In the genomic region with DNA sequence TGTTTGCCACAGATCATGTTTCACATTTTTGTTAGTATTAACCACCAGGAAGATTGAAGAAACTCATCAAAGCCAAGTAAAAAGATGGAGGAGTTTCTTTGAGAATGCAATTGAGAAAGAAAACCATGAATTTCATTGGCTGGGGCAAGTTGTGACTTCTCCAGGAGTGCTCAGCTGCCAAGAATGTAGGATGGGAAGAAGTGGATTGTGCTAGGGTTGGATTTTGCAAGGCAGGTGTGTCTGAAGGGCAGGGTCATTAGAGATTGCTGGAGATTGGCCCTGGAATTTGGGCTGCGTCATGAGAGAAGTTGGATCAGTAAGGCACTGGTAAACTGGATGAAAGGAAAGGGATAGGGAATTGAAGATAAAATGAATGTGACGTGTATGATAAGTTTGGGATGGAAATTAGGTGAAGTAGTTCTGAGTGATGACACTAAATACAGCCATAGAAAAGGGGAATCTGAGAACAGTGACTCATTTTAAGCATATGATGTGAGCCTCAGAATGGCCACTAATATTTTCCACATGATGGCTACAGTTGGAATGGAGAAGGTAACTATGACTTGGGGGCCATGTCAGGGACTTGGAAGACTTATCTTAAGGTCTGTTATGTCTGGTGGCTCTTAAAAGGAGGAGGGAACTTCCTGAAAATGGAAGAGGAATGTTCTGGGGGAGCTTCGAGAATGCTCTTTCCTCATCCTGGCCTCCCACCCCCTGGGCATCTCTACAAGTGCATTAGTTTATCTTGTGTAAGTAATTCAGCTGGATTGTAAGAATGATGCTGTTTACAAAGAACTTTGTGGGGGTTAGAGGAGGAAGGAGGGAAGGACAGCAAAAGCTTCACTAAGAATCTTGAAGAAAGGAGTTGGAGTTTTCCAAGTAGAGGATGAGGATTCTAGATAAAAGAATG, we compare ENCODE assay signal across 13 cellular contexts. TPM values are rescaled to one million over a fixed set of nuclear protein-coding genes. Genes with fewer than 3 reads are reported as not detected.
DNase-seq lines count a peak whose midpoint lies in the region; FAIRE-seq and TF ChIP-seq lines count a peak whose summit lies in the region.
"Had no signal": no experiment of that assay in that cellular context is flagged by ENCODE, and none has a peak within 500 bp of the region (broad histone marks: within the 10 kb centered on the region; RNA-seq: fewer than 3 reads in every experiment).

No MANE protein-coding gene starts in this region.

- CTCF ChIA-PET in MCF 10A (lab: Yijun Ruan, JAX) = interaction anchor here (0.8 to 0.9 kb wide), 2 partner anchors 21 to 437 kb away, joined by 3 to 4 read pairs; no protein-coding TSS in a partner anchor

- no peak overlapping the region for H3K27ac ChIP-seq in breast epithelium
- H3K27ac ChIP-seq in Karpas-422 (ENCODE audit: low read length) = no peak overlapping the region
- H3K27ac ChIP-seq in suprapubic skin = peak overlapping the region; percentile 56
- H3K27ac ChIP-seq: testis had no signal

- WGBS in suprapubic skin = 73% methylated on average over 3 of the region's 3 CpGs

- H3K4me1 Mint-ChIP-seq in MCF 10A (ENCODE audit: insufficient read depth, unreplicated experiment) = peaks cover 41% of the 10 kb centered on the region
- H3K4me1 Mint-ChIP-seq in chondrocyte (ENCODE audit: low read depth) = peaks cover 32% of the 10 kb centered on the region
- H3K4me1 Mint-ChIP-seq: nephron had no signal

- no peak for FAIRE-seq in D721Med (lab: Jason Lieb, UNC)
- FAIRE-seq: HepG2 had no signal

- H3K4me2 ChIP-seq in Karpas-422 (ENCODE audit: low read depth, low read length, poor library complexity, severe bottlenecking) = peak overlapping the region; percentile 24

- no peak overlapping the region for H3K9ac ChIP-seq in Karpas-422 (ENCODE audit: low read length)

- no peak for TF ChIP-seq EP300 in suprapubic skin (IDR thresholded peaks at IDR 0.05)

- POLR2A ChIA-PET in MCF 10A (lab: Yijun Ruan, JAX) = interaction anchor here (0.6 to 2.7 kb wide), 9 partner anchors 11 to 359 kb away, joined by 3 to 31 read pairs (median 4); a partner anchor contains a TSS

- H2AFZ ChIP-seq in Karpas-422 (ENCODE audit: low read length) = no peak overlapping the region

- H3K36me3 Mint-ChIP-seq in MCF 10A (ENCODE audit: insufficient read depth, unreplicated experiment) (peaks cover 8% of the 10 kb centered on the region), chondrocyte (ENCODE audit: low read depth) (peaks cover 9% of the 10 kb centered on the region)

- intact Hi-C loops in MCF 10A (cut with micrococcal nuclease) (loop anchor here (1.0 kb wide), 1 partner anchor 45 kb away; no protein-coding TSS in a partner anchor), breast epithelium (cut with DNase I; ENCODE audit: low total_unique reads) (no loop called here)

- H3K36me3 ChIP-seq in breast epithelium (no peaks in the 10 kb centered on the region), Karpas-422 (ENCODE audit: insufficient read depth, low read length) (0 out of 2 replicates have a peak, but pooled peaks cover 9% of the 10 kb centered on the region), suprapubic skin (peaks cover 13% of the 10 kb centered on the region)

- TF ChIP-seq POLR2A in breast epithelium (IDR thresholded peaks at IDR 0.05) (no peak), suprapubic skin (IDR thresholded peaks at IDR 0.05) (no peak)

- H3K9me3 Mint-ChIP-seq in MCF 10A (ENCODE audit: unreplicated experiment) = peaks cover 4% of the 10 kb centered on the region
- H3K9me3 Mint-ChIP-seq in chondrocyte (ENCODE audit: low read depth) = no peaks in the 10 kb centered on the region
- H3K9me3 Mint-ChIP-seq: nephron had no signal

- H3K9me3 ChIP-seq in breast epithelium (no peaks in the 10 kb centered on the region), Karpas-422 (ENCODE audit: low read length) (no peaks in the 10 kb centered on the region), suprapubic skin (no peaks in the 10 kb centered on the region)
- H3K9me3 ChIP-seq: BE2C, testis had no signal

- peak overlapping the region; percentile 2 for H3K4me3 Mint-ChIP-seq in MCF 10A (ENCODE audit: unreplicated experiment)
- no peak overlapping the region for H3K4me3 Mint-ChIP-seq in chondrocyte (ENCODE audit: unreplicated experiment)
- H3K4me3 Mint-ChIP-seq: nephron had no signal

- H4K20me1 ChIP-seq in Karpas-422 (ENCODE audit: insufficient read depth, low read depth, low read length) = no peaks in the 10 kb centered on the region; the same call in 1 of the 2 replicates

- no peaks in the 10 kb centered on the region for H3K27me3 Mint-ChIP-seq in MCF 10A (ENCODE audit: insufficient read depth, unreplicated experiment)
- no peaks in the 10 kb centered on the region for H3K27me3 Mint-ChIP-seq in chondrocyte (ENCODE audit: low read depth)

- H3K27ac Mint-ChIP-seq in MCF 10A (ENCODE audit: low read depth, unreplicated experiment) = peak overlapping the region; percentile 77
- peak overlapping the region; percentile 76 for H3K27ac Mint-ChIP-seq in chondrocyte (ENCODE audit: unreplicated experiment)
- H3K27ac Mint-ChIP-seq: nephron had no signal

- DNase-seq in MCF 10A (ENCODE audit: unreplicated experiment) = peak; percentile 94
- DNase-seq in breast epithelium (ENCODE audit: low spot score in 2 of 2) = no peak
- no peak for DNase-seq in Karpas-422
- DNase-seq in chondrocyte (ENCODE audit: low spot score) = no peak
- DNase-seq in suprapubic skin (ENCODE audit: low spot score in 2 of 2) = no peak
- DNase-seq in cortex of kidney (lab: John Stamatoyannopoulos, UW) = no peak
- no peak for DNase-seq in D721Med (ENCODE audit: insufficient read length, low spot score)
- no peak for DNase-seq in retina
- DNase-seq: BE2C, SW 1271, testis had no signal

- H3K79me2 ChIP-seq in Karpas-422 (ENCODE audit: low read length) = no peaks in the 10 kb centered on the region

- TSS peak; percentile 23 for BruUV-seq in MCF 10A (replicated peaks; lab: Mats Ljungman, UMichigan)

- H3K4me1 ChIP-seq in breast epithelium (no peaks in the 10 kb centered on the region), Karpas-422 (ENCODE audit: low read length) (peaks cover 30% of the 10 kb centered on the region), suprapubic skin (peaks cover 19% of the 10 kb centered on the region)
- H3K4me1 ChIP-seq: BE2C had no signal

- H3K4me3 ChIP-seq in breast epithelium (no peak overlapping the region), Karpas-422 (ENCODE audit: low read length) (no peak overlapping the region), suprapubic skin (no peak overlapping the region)
- H3K4me3 ChIP-seq: testis had no signal

- H3K27me3 ChIP-seq in breast epithelium = no peaks in the 10 kb centered on the region
- H3K27me3 ChIP-seq in Karpas-422 (ENCODE audit: low read length) = no peaks in the 10 kb centered on the region
- H3K27me3 ChIP-seq in suprapubic skin = no peaks in the 10 kb centered on the region
- H3K27me3 ChIP-seq: BE2C, testis had no signal

- no peaks in the 10 kb centered on the region for H3K9me2 ChIP-seq in Karpas-422 (replicated peaks; ENCODE audit: insufficient read depth, low read length)

- TF ChIP-seq CTCF in MCF 10A (IDR thresholded peaks at IDR 0.05; ENCODE audit: unreplicated experiment) (no peak), breast epithelium (IDR thresholded peaks at IDR 0.05) (no peak), chondrocyte (IDR thresholded peaks at IDR 0.05) (no peak), suprapubic skin (IDR thresholded peaks at IDR 0.05) (no peak), D721Med (IDR thresholded peaks at IDR 0.05; ENCODE audit: insufficient read depth, missing control alignments) (no peak)

RNA-seq across cellular contexts. Expression of a gene that starts 27.8 kb away (rescaled TPM):
- total RNA-seq in MCF 10A (2022) = not detected in 2 replicates
- under 1 TPM in 1 of 3 donors, not detected in 2; 0.80 TPM for total RNA-seq in breast epithelium
- not detected in 2 replicates for total RNA-seq in Karpas-422 (2014; rRNA removed; shearing (Covaris generic); ENCODE audit: low replicate concordance)
- total RNA-seq in chondrocyte = not detected in 3 replicates
- not detected for total RNA-seq in suprapubic skin
- total RNA-seq: HepG2, testis had no signal

RNA-seq across cellular contexts. Expression of a gene that starts 45.7 kb away (rescaled TPM):
- total RNA-seq in MCF 10A (2022) (28.1 and 29.8 TPM in 2 replicates), breast epithelium (1 to 10 TPM; 5.3 to 7.6 (median 6.2) TPM), chondrocyte (18.0 to 22.7 TPM (median 20.9 TPM) in 3 replicates), suprapubic skin (10 to 100 TPM in 3 of 4 donors, 1 to 10 TPM in 1; 9.3 to 15.6 (median 10.7) TPM)
- 6.9 and 8.9 TPM in 2 replicates for total RNA-seq in Karpas-422 (2014; rRNA removed; shearing (Covaris generic); ENCODE audit: low replicate concordance)
